Comparison of ENCODE assay signal across 35 cellular contexts in genomic region chr3:15653326-15653725, GRCh38.
"Had no signal": no experiment of that assay in that cellular context is flagged by ENCODE, and none has a peak within 500 bp of the region (broad histone marks: within the 10 kb centered on the region; RNA-seq: fewer than 3 reads in every experiment).

No MANE protein-coding gene starts in this region.

- H3K4me3 ChIP-seq: ascending aorta, breast epithelium, cardiac muscle cell, colonic mucosa, esophagus squamous epithelium, gastrocnemius medialis, heart right ventricle had no signal

- H3K27ac Mint-ChIP-seq: activated B cell treated with CpG ODN at 0.5 μM for 24 hours; activated CD8-positive, alpha-beta T cell treated with anti-CD3 and anti-CD28 coated beads for 36 hours; activated naive CD4-positive, alpha-beta T cell treated with anti-CD3 and anti-CD28 coated beads for 36 hours; activated naive CD4-positive, alpha-beta T cell treated with anti-CD3 and anti-CD28 coated beads, Interleukin-2, amount 50 U/mL, for 24 hours; activated naive CD8-positive, alpha-beta T cell treated with anti-CD3 and anti-CD28 coated beads for 36 hours; activated naive CD8-positive, alpha-beta T cell treated with anti-CD3 and anti-CD28 coated beads, Interleukin-2, amount 50 U/mL, for 24 hours; activated T-helper 1 cell treated with anti-CD3 and anti-CD28 coated beads, Interleukin-12 subunit alpha, Interleukin-12 subunit beta, Interleukin-2, Interleukin-4 antibody, amounts not matched to agents 30 ng/mL and 10 ng/mL and 1 ng/mL, durations not matched to agents 14 hours and 24 hours and 36 hours; activated T-helper 2 cell treated with anti-CD3 and anti-CD28 coated beads, Interferon-gamma antibody, Interleukin-2, Interleukin-4, amounts not matched to agents 10 μg/mL and 5 μg/mL and 100 μg/mL, durations not matched to agents 14 hours and 24 hours and 36 hours; T-helper 17 cell; T-helper 2 cell treated with Interferon-gamma antibody and Interleukin-4, amounts not matched to agents 5 μg/mL and 100 μg/mL, for 36 hours had no signal

- DNase-seq: activated B cell treated with CpG ODN at 0.5 μM for 24 hours; activated CD4-positive, alpha-beta T cell treated with anti-CD3 and anti-CD28 coated beads for 48 hours; activated CD4-positive, alpha-beta T cell treated with anti-CD3 and anti-CD28 coated beads, Interleukin-2, amount 50 U/mL, for 1 hour; activated CD4-positive, alpha-beta T cell treated with anti-CD3 and anti-CD28 coated beads, Interleukin-2, amount 50 U/mL, for 48 hours; activated CD8-positive, alpha-beta memory T cell treated with anti-CD3 and anti-CD28 coated beads for 24 hours; activated CD8-positive, alpha-beta T cell treated with anti-CD3 and anti-CD28 coated beads for 36 hours; activated effector memory CD4-positive, alpha-beta T cell treated with anti-CD3 and anti-CD28 coated beads, Interleukin-2, amount 50 U/mL, for 16 hours; activated naive CD4-positive, alpha-beta T cell treated with anti-CD3 and anti-CD28 coated beads for 36 hours; activated naive CD8-positive, alpha-beta T cell treated with anti-CD3 and anti-CD28 coated beads for 36 hours; activated naive CD8-positive, alpha-beta T cell treated with anti-CD3 and anti-CD28 coated beads, Interleukin-2, amount 50 U/mL, for 24 hours; activated T-cell treated with anti-CD3 and anti-CD28 coated beads, Interleukin-2, amount 50 U/mL, for 1 hour; activated T-cell treated with anti-CD3 and anti-CD28 coated beads, Interleukin-2, amount 50 U/mL, for 48 hours; central memory CD4-positive, alpha-beta T cell; cerebellar nuclear complex; colonic mucosa; effector CD8-positive, alpha-beta T cell; esophagus squamous epithelium; foreskin keratinocyte; gastrocnemius medialis; glutamatergic neuron; heart right ventricle; T-helper 1 cell; T-helper 17 cell; T1000 had no signal

- H3K27me3 Mint-ChIP-seq: activated B cell treated with CpG ODN at 0.5 μM for 24 hours, T-helper 17 cell had no signal

- H3K9me3 ChIP-seq: colonic mucosa, gastrocnemius medialis had no signal

- H3K27me3 ChIP-seq: ascending aorta, breast epithelium, cardiac muscle cell, colonic mucosa, esophagus squamous epithelium, foreskin keratinocyte, gastrocnemius medialis, heart right ventricle had no signal

- H3K27ac ChIP-seq: ascending aorta, breast epithelium, cardiac muscle cell, colonic mucosa, epithelial cell of prostate, esophagus squamous epithelium, foreskin keratinocyte, gastrocnemius medialis, heart right ventricle, WERI-Rb-1 had no signal

- ATAC-seq: activated CD4-positive, CD25-positive, alpha-beta regulatory T cell treated with anti-CD3 and anti-CD28 coated beads, Interleukin-2, amount 50 U/mL, for 24 hours; activated CD8-positive, alpha-beta T cell treated with anti-CD3 and anti-CD28 coated beads for 36 hours; activated naive CD8-positive, alpha-beta T cell treated with anti-CD3 and anti-CD28 coated beads, Interleukin-2, amount 50 U/mL, for 24 hours; foreskin keratinocyte; gastrocnemius medialis; heart right ventricle; T-helper 17 cell had no signal

- H3K4me1 ChIP-seq: ascending aorta, breast epithelium, colonic mucosa had no signal

- H3K36me3 ChIP-seq: ascending aorta, breast epithelium, cardiac muscle cell, colonic mucosa, esophagus squamous epithelium, gastrocnemius medialis, heart right ventricle, WERI-Rb-1 had no signal

- H3K4me3 Mint-ChIP-seq: activated B cell treated with CpG ODN at 0.5 μM for 24 hours; activated CD8-positive, alpha-beta T cell treated with anti-CD3 and anti-CD28 coated beads for 36 hours; activated naive CD4-positive, alpha-beta T cell treated with anti-CD3 and anti-CD28 coated beads for 36 hours; activated naive CD4-positive, alpha-beta T cell treated with anti-CD3 and anti-CD28 coated beads, Interleukin-2, amount 50 U/mL, for 24 hours; activated naive CD8-positive, alpha-beta T cell treated with anti-CD3 and anti-CD28 coated beads for 36 hours; activated naive CD8-positive, alpha-beta T cell treated with anti-CD3 and anti-CD28 coated beads, Interleukin-2, amount 50 U/mL, for 24 hours; activated T-helper 1 cell treated with anti-CD3 and anti-CD28 coated beads, Interleukin-12 subunit alpha, Interleukin-12 subunit beta, Interleukin-2, Interleukin-4 antibody, amounts not matched to agents 30 ng/mL and 10 ng/mL and 1 ng/mL, durations not matched to agents 14 hours and 24 hours and 36 hours; brain; T-helper 17 cell; T-helper 2 cell treated with Interferon-gamma antibody and Interleukin-4, amounts not matched to agents 5 μg/mL and 100 μg/mL, for 36 hours had no signal
